ENCODE assay signal across 23 cellular contexts in genomic region chr14:55702501-55702900, GRCh38.
"Had no signal": no experiment of that assay in that cellular context is flagged by ENCODE, and none has a peak within 500 bp of the region (broad histone marks: within the 10 kb centered on the region; RNA-seq: fewer than 3 reads in every experiment).

No MANE protein-coding gene starts in this region.

- H3K36me3 ChIP-seq: brain microvascular endothelial cell, cardiac muscle cell, WERI-Rb-1 had no signal

- H3K4me3 ChIP-seq: cardiac muscle cell, SK-N-MC had no signal

- DNase-seq: activated CD4-positive, alpha-beta memory T cell treated with anti-CD3 and anti-CD28 coated beads, Interleukin-2, amount 10 ng/mL, durations not matched to agents 7 days and 5 days; activated CD4-positive, alpha-beta T cell treated with anti-CD3 and anti-CD28 coated beads for 36 hours; activated CD4-positive, alpha-beta T cell treated with anti-CD3 and anti-CD28 coated beads, Interleukin-2, amount 50 U/mL, for 1 hour; activated gamma-delta T cell treated with Interleukin-2 at 50 U/mL for 16 hours; activated naive CD4-positive, alpha-beta T cell treated with anti-CD3 and anti-CD28 coated beads, Interleukin-2, amount 10 ng/mL, durations not matched to agents 7 days and 5 days; activated naive CD8-positive, alpha-beta T cell treated with anti-CD3 and anti-CD28 coated beads for 36 hours; activated T-cell treated with anti-CD3 and anti-CD28 coated beads for 4 hours; activated T-cell treated with anti-CD3 and anti-CD28 coated beads, Interleukin-2, amount 50 U/mL, for 72 hours; brain microvascular endothelial cell; MV-4-11; NCI-H1092 treated with DMSO at 0.1 percent for 48 hours; NCI-H1436 treated with DMSO at 0.1 percent for 48 hours; NCI-H1930; NCI-H446 treated with DMSO at 0.1 percent for 48 hours; NCI-H524 treated with DMSO at 0.1 percent for 48 hours; NCI-H748 treated with DMSO at 0.1 percent for 48 hours; RPMI8226; T-cell; T-helper 2 cell; WERI-Rb-1 had no signal

- H3K27ac ChIP-seq: brain microvascular endothelial cell, cardiac muscle cell, SK-N-MC, WERI-Rb-1 had no signal

- H3K27me3 ChIP-seq: brain microvascular endothelial cell, cardiac muscle cell had no signal

- ATAC-seq: activated CD4-positive, alpha-beta T cell treated with anti-CD3 and anti-CD28 coated beads for 36 hours; activated T-cell treated with anti-CD3 and anti-CD28 coated beads, Interleukin-2, amount 50 U/mL, for 72 hours; Right ventricle myocardium inferior; T-cell had no signal
